In the genomic region with DNA sequence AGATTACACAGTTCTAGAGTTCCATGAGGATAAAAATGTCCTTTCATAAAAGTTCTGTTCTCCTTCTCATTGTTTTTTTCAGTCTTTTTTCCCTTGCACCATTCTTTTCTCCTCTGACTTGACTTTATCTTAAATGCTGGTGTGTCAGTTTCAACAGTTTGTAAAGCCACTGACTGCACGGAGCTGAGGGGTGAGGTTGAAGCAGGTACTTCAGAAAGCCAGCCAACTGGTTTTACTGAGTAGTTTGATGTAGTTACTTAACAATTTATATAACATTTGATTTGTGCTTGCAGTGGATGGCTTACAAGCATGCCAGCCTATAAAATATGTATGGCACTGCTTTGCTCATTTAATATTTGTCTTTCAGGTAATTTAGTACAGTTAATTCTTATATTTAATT, we compare ENCODE assay signal across 14 cellular contexts. TPM values are rescaled to one million over a fixed set of nuclear protein-coding genes. Genes with fewer than 3 reads are reported as not detected.
DNase-seq lines count a peak whose midpoint lies in the region; FAIRE-seq and TF ChIP-seq lines count a peak whose summit lies in the region.
"Had no signal": no experiment of that assay in that cellular context is flagged by ENCODE, and none has a peak within 500 bp of the region (broad histone marks: within the 10 kb centered on the region; RNA-seq: fewer than 3 reads in every experiment).

No MANE protein-coding gene starts in this region.

- H3K27me3 ChIP-seq in Loucy (ENCODE audit: insufficient read depth, low read length, poor library complexity, severe bottlenecking) = no peaks in the 10 kb centered on the region
- H3K27me3 ChIP-seq: BE2C had no signal

- no peak overlapping the region for H2AFZ ChIP-seq in Loucy (ENCODE audit: low read length)

- peak; percentile 57 for FAIRE-seq in GM12891 (lab: Jason Lieb, UNC)
- FAIRE-seq: A549 had no signal

- H3K9me2 ChIP-seq in Loucy (replicated peaks; ENCODE audit: low read depth, low read length) = no peaks in the 10 kb centered on the region

- H3K4me3 Mint-ChIP-seq in type B pancreatic cell = no peak overlapping the region
- H3K4me3 Mint-ChIP-seq: CD4-positive, alpha-beta memory T cell; HFFc6 had no signal

- DNase-seq in GM12891 (ENCODE audit: insufficient read length, low spot score) (no peak), epithelial cell of esophagus (ENCODE audit: low read depth) (peak; percentile 8), type B pancreatic cell (ENCODE audit: extremely low spot score, unreplicated experiment) (no peak), occipital lobe (lab: John Stamatoyannopoulos, UW) (no peak), SIG-M5 treated with dmso at 0.1 percent for 504 hours (lab: John Stamatoyannopoulos, UW; ENCODE audit: unreplicated experiment) (no peak)
- no peak for DNase-seq in stimulated activated CD8-positive, alpha-beta memory T cell treated with anti-CD3 and anti-CD28 coated beads, Interleukin-4, amount 100 ng/mL, for 48 hours
- DNase-seq: BE2C; CD4-positive, alpha-beta memory T cell; DND-41; GDM1; HCEC 1CT; HFFc6 had no signal

- TF ChIP-seq CTCF in Loucy (conservative IDR thresholded peaks at IDR 0.05; ENCODE audit: low read length) (no peak), epithelial cell of esophagus (IDR thresholded peaks at IDR 0.05; ENCODE audit: insufficient read depth, low read depth, low read length, missing control alignments) (no peak), type B pancreatic cell (conservative IDR thresholded peaks at IDR 0.05) (no peak)

- H3K4me2 ChIP-seq in Loucy (ENCODE audit: low read depth, low read length, poor library complexity, severe bottlenecking) = peak overlapping the region; percentile 13
- H3K4me2 ChIP-seq: A549 had no signal

- H3K27me3 Mint-ChIP-seq in type B pancreatic cell = no peaks in the 10 kb centered on the region
- H3K27me3 Mint-ChIP-seq: CD4-positive, alpha-beta memory T cell had no signal

- H3K36me3 Mint-ChIP-seq in type B pancreatic cell = peaks cover 5% of the 10 kb centered on the region
- H3K36me3 Mint-ChIP-seq: CD4-positive, alpha-beta memory T cell had no signal

- H3K27ac Mint-ChIP-seq in type B pancreatic cell = peak overlapping the region; percentile 46
- H3K27ac Mint-ChIP-seq: CD4-positive, alpha-beta memory T cell; HFFc6 had no signal

- H3K4me3 ChIP-seq in Loucy (ENCODE audit: low read length, poor library complexity, severe bottlenecking) (no peak overlapping the region), epithelial cell of esophagus (ENCODE audit: low read length) (no peak overlapping the region)
- H3K4me3 ChIP-seq: A549 had no signal

- H3K36me3 ChIP-seq in Loucy (ENCODE audit: insufficient read depth, low read length) = no peaks in the 10 kb centered on the region
- H3K36me3 ChIP-seq: BE2C had no signal

- H3K4me1 ChIP-seq in Loucy (ENCODE audit: insufficient read depth, low read length, poor library complexity, severe bottlenecking) = peaks cover 21% of the 10 kb centered on the region
- H3K4me1 ChIP-seq: A549 had no signal

- TF ChIP-seq POLR2A in GM12891 (IDR thresholded peaks at IDR 0.05; ENCODE audit: low read depth, low read length) = no peak

- no peaks in the 10 kb centered on the region for H3K79me2 ChIP-seq in Loucy (ENCODE audit: insufficient read depth, low read length)

- H3F3A ChIP-seq in Loucy (ENCODE audit: low read depth) = no peaks in the 10 kb centered on the region

- no peaks in the 10 kb centered on the region for H3K9me3 ChIP-seq in Loucy (ENCODE audit: insufficient read depth, low read depth, low read length)
- H3K9me3 ChIP-seq: A549, BE2C had no signal

- no peak overlapping the region for H3K9ac ChIP-seq in Loucy (ENCODE audit: low read depth, low read length, poor library complexity, severe bottlenecking)

- H4K20me1 ChIP-seq in Loucy (ENCODE audit: insufficient read depth, low read length, poor library complexity, severe bottlenecking) = no peaks in the 10 kb centered on the region

- no peaks in the 10 kb centered on the region for H3K4me1 Mint-ChIP-seq in type B pancreatic cell (ENCODE audit: unreplicated experiment)
- H3K4me1 Mint-ChIP-seq: CD4-positive, alpha-beta memory T cell had no signal

- H3K9me3 Mint-ChIP-seq in type B pancreatic cell = no peaks in the 10 kb centered on the region
- H3K9me3 Mint-ChIP-seq: CD4-positive, alpha-beta memory T cell; HFFc6 had no signal

TF ChIP-seq in GM12891, 5 proteins besides CTCF, POLR2A, EP300 and RAD21:
- TF ChIP-seq SPI1 (IDR thresholded peaks at IDR 0.05; ENCODE audit: low read depth, low read length) (no peak), TAF1 (IDR thresholded peaks at IDR 0.05; ENCODE audit: low read depth, low read length) (no peak), PAX5 (IDR thresholded peaks at IDR 0.05; ENCODE audit: insufficient read depth, low read length, severe bottlenecking) (no peak), POU2F2 (IDR thresholded peaks at IDR 0.05; ENCODE audit: low read depth, low read length) (no peak), POLR2AphosphoS5 (IDR thresholded peaks at IDR 0.05; ENCODE audit: low read depth, low read length) (no peak)

RNA-seq across cellular contexts. Expression of a gene that starts 55.3 kb away (rescaled TPM):
- 0.72 TPM for polyA plus RNA-seq in GM12891 (2012; ENCODE audit: low read depth, missing spikeins)
- total RNA-seq in type B pancreatic cell (ENCODE audit: low replicate concordance) = 7.4 and 21.2 TPM in 2 replicates
- total RNA-seq in occipital lobe = 265 TPM

Comparison
In these comparisons a context has a peak if more than half of its experiments do, and no peak if none do; other contexts are left out.
1. RNA of a gene that starts 55.3 kb away (total RNA-seq): 265 TPM in occipital lobe (single experiment); 7.4 to 21.2 TPM in type B pancreatic cell; every median in the first group is over 10 times any median in the second.